In genomic region chrX:154641739-154642138, GRCh38 we compare ENCODE assay signal across 3 cellular contexts. TPM values are rescaled to one million over a fixed set of nuclear protein-coding genes. Genes with fewer than 3 reads are reported as not detected.
"Had no signal": no experiment of that assay in that cellular context is flagged by ENCODE, and none has a peak within 500 bp of the region (broad histone marks: within the 10 kb centered on the region; RNA-seq: fewer than 3 reads in every experiment).

No MANE protein-coding gene starts in this region.

RNA-seq across cellular contexts. Expression of gene CTAG2, which starts 11.6 kb away (rescaled TPM):
- total RNA-seq: NCI-H460, PC-9 had no signal

RNA-seq across cellular contexts. Expression of gene CTAG1B, which starts 22.7 kb away (rescaled TPM):
- total RNA-seq: NCI-H460, PC-9, SJCRH30 had no signal

RNA-seq across cellular contexts. Expression of gene CTAG1A, which starts 56.8 kb away (rescaled TPM):
- total RNA-seq: NCI-H460, PC-9, SJCRH30 had no signal
